In the genomic region with DNA sequence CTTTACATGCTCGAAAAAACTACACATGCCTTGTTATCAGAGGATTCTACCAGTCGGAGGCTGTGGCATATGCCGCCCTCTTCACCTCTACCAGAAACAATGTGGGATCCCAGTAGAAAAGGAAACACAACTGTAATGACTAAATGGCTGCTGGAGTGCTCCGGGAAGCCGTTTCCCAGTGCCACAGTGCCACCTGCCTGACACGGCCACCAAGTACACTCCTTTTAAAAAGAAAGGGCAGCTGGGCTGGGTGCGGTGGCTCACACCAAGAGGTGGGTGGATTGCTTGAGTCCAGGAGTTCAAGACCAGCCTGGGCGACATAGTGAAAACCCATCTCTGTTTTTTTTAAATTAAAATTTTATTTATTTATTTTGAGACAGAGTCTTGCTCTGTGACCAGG, we compare ENCODE assay signal across 2 cellular contexts.
A peak's percentile ranks its signal among the peaks of the same experiment; 100 is the strongest.
TF ChIP-seq lines count a peak whose summit lies in the region.

No MANE protein-coding gene starts in this region.

TF ChIP-seq in H1, 55 proteins besides CTCF, POLR2A, EP300 and RAD21:
- TF ChIP-seq SP4 (IDR thresholded peaks at IDR 0.05; ENCODE audit: low read length) (no peak), CREB1 (IDR thresholded peaks at IDR 0.05) (0 out of 2 replicates have a peak, but pooled peaks have one; percentile 24), RXRA (IDR thresholded peaks at IDR 0.05; ENCODE audit: insufficient read depth, low read depth, low read length) (no peak), CEBPB (IDR thresholded peaks at IDR 0.05; ENCODE audit: low read depth, low read length) (no peak), RFX5 (IDR thresholded peaks at IDR 0.05; ENCODE audit: borderline replicate concordance, low read depth, low read length) (no peak), YY1 (IDR thresholded peaks at IDR 0.05; ENCODE audit: low read depth, low read length) (peak; percentile 59; the same call in 1 of the 2 replicates), JUND (IDR thresholded peaks at IDR 0.05; ENCODE audit: low read length) (0 out of 2 replicates have a peak, but pooled peaks have one; percentile 36)
- TF ChIP-seq, protein P1, sequence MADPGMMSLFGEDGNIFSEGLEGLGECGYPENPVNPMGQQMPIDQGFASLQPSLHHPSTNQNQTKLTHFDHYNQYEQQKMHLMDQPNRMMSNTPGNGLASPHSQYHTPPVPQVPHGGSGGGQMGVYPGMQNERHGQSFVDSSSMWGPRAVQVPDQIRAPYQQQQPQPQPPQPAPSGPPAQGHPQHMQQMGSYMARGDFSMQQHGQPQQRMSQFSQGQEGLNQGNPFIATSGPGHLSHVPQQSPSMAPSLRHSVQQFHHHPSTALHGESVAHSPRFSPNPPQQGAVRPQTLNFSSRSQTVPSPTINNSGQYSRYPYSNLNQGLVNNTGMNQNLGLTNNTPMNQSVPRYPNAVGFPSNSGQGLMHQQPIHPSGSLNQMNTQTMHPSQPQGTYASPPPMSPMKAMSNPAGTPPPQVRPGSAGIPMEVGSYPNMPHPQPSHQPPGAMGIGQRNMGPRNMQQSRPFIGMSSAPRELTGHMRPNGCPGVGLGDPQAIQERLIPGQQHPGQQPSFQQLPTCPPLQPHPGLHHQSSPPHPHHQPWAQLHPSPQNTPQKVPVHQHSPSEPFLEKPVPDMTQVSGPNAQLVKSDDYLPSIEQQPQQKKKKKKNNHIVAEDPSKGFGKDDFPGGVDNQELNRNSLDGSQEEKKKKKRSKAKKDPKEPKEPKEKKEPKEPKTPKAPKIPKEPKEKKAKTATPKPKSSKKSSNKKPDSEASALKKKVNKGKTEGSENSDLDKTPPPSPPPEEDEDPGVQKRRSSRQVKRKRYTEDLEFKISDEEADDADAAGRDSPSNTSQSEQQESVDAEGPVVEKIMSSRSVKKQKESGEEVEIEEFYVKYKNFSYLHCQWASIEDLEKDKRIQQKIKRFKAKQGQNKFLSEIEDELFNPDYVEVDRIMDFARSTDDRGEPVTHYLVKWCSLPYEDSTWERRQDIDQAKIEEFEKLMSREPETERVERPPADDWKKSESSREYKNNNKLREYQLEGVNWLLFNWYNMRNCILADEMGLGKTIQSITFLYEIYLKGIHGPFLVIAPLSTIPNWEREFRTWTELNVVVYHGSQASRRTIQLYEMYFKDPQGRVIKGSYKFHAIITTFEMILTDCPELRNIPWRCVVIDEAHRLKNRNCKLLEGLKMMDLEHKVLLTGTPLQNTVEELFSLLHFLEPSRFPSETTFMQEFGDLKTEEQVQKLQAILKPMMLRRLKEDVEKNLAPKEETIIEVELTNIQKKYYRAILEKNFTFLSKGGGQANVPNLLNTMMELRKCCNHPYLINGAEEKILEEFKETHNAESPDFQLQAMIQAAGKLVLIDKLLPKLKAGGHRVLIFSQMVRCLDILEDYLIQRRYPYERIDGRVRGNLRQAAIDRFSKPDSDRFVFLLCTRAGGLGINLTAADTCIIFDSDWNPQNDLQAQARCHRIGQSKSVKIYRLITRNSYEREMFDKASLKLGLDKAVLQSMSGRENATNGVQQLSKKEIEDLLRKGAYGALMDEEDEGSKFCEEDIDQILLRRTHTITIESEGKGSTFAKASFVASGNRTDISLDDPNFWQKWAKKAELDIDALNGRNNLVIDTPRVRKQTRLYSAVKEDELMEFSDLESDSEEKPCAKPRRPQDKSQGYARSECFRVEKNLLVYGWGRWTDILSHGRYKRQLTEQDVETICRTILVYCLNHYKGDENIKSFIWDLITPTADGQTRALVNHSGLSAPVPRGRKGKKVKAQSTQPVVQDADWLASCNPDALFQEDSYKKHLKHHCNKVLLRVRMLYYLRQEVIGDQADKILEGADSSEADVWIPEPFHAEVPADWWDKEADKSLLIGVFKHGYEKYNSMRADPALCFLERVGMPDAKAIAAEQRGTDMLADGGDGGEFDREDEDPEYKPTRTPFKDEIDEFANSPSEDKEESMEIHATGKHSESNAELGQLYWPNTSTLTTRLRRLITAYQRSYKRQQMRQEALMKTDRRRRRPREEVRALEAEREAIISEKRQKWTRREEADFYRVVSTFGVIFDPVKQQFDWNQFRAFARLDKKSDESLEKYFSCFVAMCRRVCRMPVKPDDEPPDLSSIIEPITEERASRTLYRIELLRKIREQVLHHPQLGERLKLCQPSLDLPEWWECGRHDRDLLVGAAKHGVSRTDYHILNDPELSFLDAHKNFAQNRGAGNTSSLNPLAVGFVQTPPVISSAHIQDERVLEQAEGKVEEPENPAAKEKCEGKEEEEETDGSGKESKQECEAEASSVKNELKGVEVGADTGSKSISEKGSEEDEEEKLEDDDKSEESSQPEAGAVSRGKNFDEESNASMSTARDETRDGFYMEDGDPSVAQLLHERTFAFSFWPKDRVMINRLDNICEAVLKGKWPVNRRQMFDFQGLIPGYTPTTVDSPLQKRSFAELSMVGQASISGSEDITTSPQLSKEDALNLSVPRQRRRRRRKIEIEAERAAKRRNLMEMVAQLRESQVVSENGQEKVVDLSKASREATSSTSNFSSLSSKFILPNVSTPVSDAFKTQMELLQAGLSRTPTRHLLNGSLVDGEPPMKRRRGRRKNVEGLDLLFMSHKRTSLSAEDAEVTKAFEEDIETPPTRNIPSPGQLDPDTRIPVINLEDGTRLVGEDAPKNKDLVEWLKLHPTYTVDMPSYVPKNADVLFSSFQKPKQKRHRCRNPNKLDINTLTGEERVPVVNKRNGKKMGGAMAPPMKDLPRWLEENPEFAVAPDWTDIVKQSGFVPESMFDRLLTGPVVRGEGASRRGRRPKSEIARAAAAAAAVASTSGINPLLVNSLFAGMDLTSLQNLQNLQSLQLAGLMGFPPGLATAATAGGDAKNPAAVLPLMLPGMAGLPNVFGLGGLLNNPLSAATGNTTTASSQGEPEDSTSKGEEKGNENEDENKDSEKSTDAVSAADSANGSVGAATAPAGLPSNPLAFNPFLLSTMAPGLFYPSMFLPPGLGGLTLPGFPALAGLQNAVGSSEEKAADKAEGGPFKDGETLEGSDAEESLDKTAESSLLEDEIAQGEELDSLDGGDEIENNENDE (IDR thresholded peaks at IDR 0.05; ENCODE audit: insufficient replicate concordance, low read length) = no peak

TF ChIP-seq in neural cell, 6 proteins besides CTCF, POLR2A, EP300 and RAD21:
- TF ChIP-seq SMC3 (conservative IDR thresholded peaks at IDR 0.05; ENCODE audit: poor library complexity) (peak; percentile 51), EZH2 (IDR thresholded peaks at IDR 0.05; ENCODE audit: borderline replicate concordance, insufficient read depth, low read length, poor library complexity, severe bottlenecking) (no peak)
